8 cellular contexts compared by ENCODE assay signal in genomic region chr10:128062837-128063563, GRCh38.
DNase-seq lines count a peak whose midpoint lies in the region; ATAC-seq and TF ChIP-seq lines count a peak whose summit lies in the region.

No MANE protein-coding gene starts in this region.

- H3K79me2 ChIP-seq in MM.1S (ENCODE audit: low read length): no peaks in the 10 kb centered on the region

- H2AFZ ChIP-seq in MM.1S (ENCODE audit: low read length): peak overlapping the region; percentile 47

- no peaks in the 10 kb centered on the region for H3K9me3 Mint-ChIP-seq in CD8-positive, alpha-beta memory T cell

- H3K27me3 Mint-ChIP-seq in CD8-positive, alpha-beta memory T cell: no peaks in the 10 kb centered on the region

- no peak for TF ChIP-seq CTCF in MM.1S (IDR thresholded peaks at IDR 0.05; ENCODE audit: low read length)

- POLR2A ChIA-PET in CD8-positive, alpha-beta memory T cell (lab: Charles Lee): interaction anchor here (1.0 to 3.4 kb wide), 2 partner anchors 10 to 15 kb away, joined by 3 to 51 read pairs; no protein-coding TSS in a partner anchor

- H3K27ac ChIP-seq in CD8-positive, alpha-beta memory T cell (ENCODE audit: low read depth, low read length): peak overlapping the region; percentile 65
- H3K27ac ChIP-seq in MM.1S (ENCODE audit: low read length): peak overlapping the region; percentile 90
- peak overlapping the region; percentile 76 for H3K27ac ChIP-seq in layer of hippocampus (ENCODE audit: low read depth, low read length)

- H3K27me3 ChIP-seq in CD8-positive, alpha-beta memory T cell (ENCODE audit: insufficient read depth, low read length, poor library complexity, severe bottlenecking): no peaks in the 10 kb centered on the region
- H3K27me3 ChIP-seq in MM.1S (replicated peaks; ENCODE audit: insufficient read depth, low read length) (no peaks in the 10 kb centered on the region), layer of hippocampus (ENCODE audit: control insufficient read depth, insufficient read depth, low read length) (no peaks in the 10 kb centered on the region)

- DNase-seq in CD8-positive, alpha-beta memory T cell: peak; percentile 42 to 75 (median 70)
- DNase-seq in MM.1S (peak; percentile 67), HCEC 1CT (no peak)
- DNase-seq in activated effector memory CD4-positive, alpha-beta T cell treated with anti-CD3 and anti-CD28 coated beads, Interleukin-2, amount 50 U/mL, for 16 hours: peak; percentile 83
- peak; percentile 39 for DNase-seq in stimulated activated naive CD4-positive, alpha-beta T cell treated with Interleukin-2 at 50 U/mL for 16 hours (lab: John Stamatoyannopoulos, UW)
- no peak for DNase-seq in activated CD4-positive, CD25-positive, alpha-beta regulatory T cell treated with anti-CD3 and anti-CD28 coated beads, Interleukin-2, amount 50 U/mL, for 72 hours

- peak overlapping the region; percentile 63 to 86 (median 76) for H3K4me3 Mint-ChIP-seq in CD8-positive, alpha-beta memory T cell

- H3K4me1 Mint-ChIP-seq in CD8-positive, alpha-beta memory T cell: peaks cover 90 to 96% (median 93%) of the 10 kb centered on the region in 3 donors

- peaks cover 63% of the 10 kb centered on the region for H3K4me1 ChIP-seq in CD8-positive, alpha-beta memory T cell (ENCODE audit: insufficient read depth, low read length)
- peaks cover 35% of the 10 kb centered on the region for H3K4me1 ChIP-seq in MM.1S (ENCODE audit: low read length)

- no peaks in the 10 kb centered on the region for H4K20me1 ChIP-seq in MM.1S (ENCODE audit: insufficient read depth, low read length)

- CTCF ChIA-PET in CD8-positive, alpha-beta memory T cell (lab: Charles Lee): interaction anchor here (1.2 to 6.0 kb wide), 7 partner anchors 12 to 157 kb away, joined by 3 to 53 read pairs (median 12); partner anchors contain the start of gene PTPRE

- peak overlapping the region; percentile 35; the same call in 1 of the 2 replicates for H3K9ac ChIP-seq in MM.1S (ENCODE audit: low read length)

- peak overlapping the region; percentile 53 for H3K4me3 ChIP-seq in CD8-positive, alpha-beta memory T cell (ENCODE audit: low read length)
- peak overlapping the region; percentile 41 for H3K4me3 ChIP-seq in MM.1S (ENCODE audit: low read length)

- H3K9me3 ChIP-seq in CD8-positive, alpha-beta memory T cell (ENCODE audit: low read length): no peaks in the 10 kb centered on the region
- H3K9me3 ChIP-seq in MM.1S (replicated peaks; ENCODE audit: insufficient read depth, low read length): no peaks in the 10 kb centered on the region

- H3K9me2 ChIP-seq in MM.1S (replicated peaks; ENCODE audit: insufficient read depth, low read length): no peaks in the 10 kb centered on the region

- H3K4me2 ChIP-seq in MM.1S (ENCODE audit: low read depth, low read length): peak overlapping the region; percentile 79

- H3K27ac Mint-ChIP-seq in CD8-positive, alpha-beta memory T cell: peak overlapping the region; percentile 57 to 98 (median 91)

- peaks cover 28% of the 10 kb centered on the region for H3F3A ChIP-seq in MM.1S (ENCODE audit: insufficient read depth, low read length)

- H3K36me3 ChIP-seq in CD8-positive, alpha-beta memory T cell (ENCODE audit: insufficient read depth, low read length): peaks cover 27% of the 10 kb centered on the region
- no peaks in the 10 kb centered on the region for H3K36me3 ChIP-seq in MM.1S (replicated peaks; ENCODE audit: insufficient read depth, low read length)

- ATAC-seq in GM21717 (IDR thresholded peaks at IDR 0.05; ENCODE audit: unreplicated experiment): peak; percentile 47

- H3K36me3 Mint-ChIP-seq in CD8-positive, alpha-beta memory T cell: peaks cover 21 to 62% (median 26%) of the 10 kb centered on the region in 3 donors

Comparison
In these comparisons a context has a peak if more than half of its experiments do, and no peak if none do; other contexts are left out.
1. DNase-seq: peak in CD8-positive, alpha-beta memory T cell (5 of 5), MM.1S (single experiment), activated effector memory CD4-positive, alpha-beta T cell treated with anti-CD3 and anti-CD28 coated beads, Interleukin-2, amount 50 U/mL, for 16 hours (single experiment) and stimulated activated naive CD4-positive, alpha-beta T cell treated with Interleukin-2 at 50 U/mL for 16 hours (single experiment); none in activated CD4-positive, CD25-positive, alpha-beta regulatory T cell treated with anti-CD3 and anti-CD28 coated beads, Interleukin-2, amount 50 U/mL, for 72 hours (single experiment) and HCEC 1CT (single experiment).
2. Peak in every context shown above with its lines, with median percentiles within 50 percentile points of each other: H3K27ac ChIP-seq.